Comparison of ENCODE assay signal across 1 cellular context in the genomic region with DNA sequence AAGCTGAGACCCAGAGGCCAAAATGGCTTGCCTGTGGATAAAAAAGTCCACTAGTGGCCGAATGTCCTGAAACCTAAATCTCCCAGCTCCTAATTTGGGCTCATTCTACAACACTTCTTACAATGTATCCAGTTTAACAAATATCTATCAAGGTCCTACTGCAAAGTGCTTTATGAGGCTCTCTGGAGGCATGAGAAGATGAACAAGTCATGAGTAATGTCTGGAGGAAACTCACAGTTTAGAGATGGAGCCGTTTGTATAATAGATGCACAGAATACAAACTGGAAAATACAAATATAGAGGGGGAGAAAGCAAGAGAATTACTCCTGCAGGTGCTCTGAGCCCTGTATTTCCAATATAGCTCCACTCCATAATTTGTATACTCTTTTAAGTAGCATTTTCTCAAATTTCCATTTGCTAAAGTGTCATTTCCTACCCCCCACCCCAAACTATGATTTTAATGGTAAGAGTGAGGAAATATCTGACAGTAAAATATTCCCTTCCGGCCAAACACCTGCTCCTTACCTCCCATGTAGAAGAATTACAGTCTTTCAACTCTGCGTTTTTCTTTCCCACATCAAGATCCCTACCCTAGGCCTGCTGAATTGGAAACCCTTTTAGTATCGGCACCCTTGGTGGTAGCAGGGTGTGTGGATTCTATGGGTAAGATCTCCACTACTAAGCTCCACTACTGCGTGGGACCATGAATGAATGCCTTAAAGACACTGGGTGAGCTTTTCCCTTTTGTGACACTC.
TF ChIP-seq lines count a peak whose summit lies in the region.

No MANE protein-coding gene starts in this region.

TF ChIP-seq in SK-N-SH, 30 proteins besides CTCF, POLR2A, EP300 and RAD21 (continued from another document):
- TF ChIP-seq, protein P1, sequence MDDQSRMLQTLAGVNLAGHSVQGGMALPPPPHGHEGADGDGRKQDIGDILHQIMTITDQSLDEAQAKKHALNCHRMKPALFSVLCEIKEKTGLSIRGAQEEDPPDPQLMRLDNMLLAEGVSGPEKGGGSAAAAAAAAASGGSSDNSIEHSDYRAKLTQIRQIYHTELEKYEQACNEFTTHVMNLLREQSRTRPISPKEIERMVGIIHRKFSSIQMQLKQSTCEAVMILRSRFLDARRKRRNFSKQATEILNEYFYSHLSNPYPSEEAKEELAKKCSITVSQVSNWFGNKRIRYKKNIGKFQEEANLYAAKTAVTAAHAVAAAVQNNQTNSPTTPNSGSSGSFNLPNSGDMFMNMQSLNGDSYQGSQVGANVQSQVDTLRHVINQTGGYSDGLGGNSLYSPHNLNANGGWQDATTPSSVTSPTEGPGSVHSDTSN (IDR thresholded peaks at IDR 0.05), result no peak
- TF ChIP-seq JUND (IDR thresholded peaks at IDR 0.05) (no peak), RCOR1 (IDR thresholded peaks at IDR 0.05; ENCODE audit: low read length) (no peak), NFIC (IDR thresholded peaks at IDR 0.05; ENCODE audit: borderline replicate concordance) (no peak), GABPA (IDR thresholded peaks at IDR 0.05; ENCODE audit: low read depth) (no peak), FOXJ3 (CRISPR knock-in tag; IDR thresholded peaks at IDR 0.05) (no peak), CHD2 (IDR thresholded peaks at IDR 0.05; ENCODE audit: low read length, partially characterized antibody) (no peak)
